In the genomic region with DNA sequence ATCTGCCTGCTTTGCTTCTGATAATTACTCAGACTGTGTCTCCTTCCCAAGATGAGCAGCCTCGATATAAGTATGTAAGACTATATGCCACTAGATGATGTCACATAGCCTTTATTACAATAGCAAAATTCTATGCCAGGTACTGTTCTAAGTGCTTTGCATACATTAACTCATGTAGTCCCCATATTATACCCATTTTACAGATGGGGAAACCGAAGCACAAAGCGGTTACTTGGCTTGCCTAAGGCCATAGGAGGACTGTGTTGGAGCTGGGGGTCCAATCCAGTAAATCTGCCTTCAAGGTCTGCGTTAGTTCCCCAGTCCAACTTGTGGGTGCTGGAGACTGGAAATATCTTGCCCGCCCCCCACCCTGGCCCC, we compare ENCODE assay signal across 1 cellular context.
TF ChIP-seq lines count a peak whose summit lies in the region.

No MANE protein-coding gene starts in this region.

TF ChIP-seq in SK-N-SH, 30 proteins besides CTCF, POLR2A, EP300 and RAD21 (continued from another document):
- TF ChIP-seq, protein P1, sequence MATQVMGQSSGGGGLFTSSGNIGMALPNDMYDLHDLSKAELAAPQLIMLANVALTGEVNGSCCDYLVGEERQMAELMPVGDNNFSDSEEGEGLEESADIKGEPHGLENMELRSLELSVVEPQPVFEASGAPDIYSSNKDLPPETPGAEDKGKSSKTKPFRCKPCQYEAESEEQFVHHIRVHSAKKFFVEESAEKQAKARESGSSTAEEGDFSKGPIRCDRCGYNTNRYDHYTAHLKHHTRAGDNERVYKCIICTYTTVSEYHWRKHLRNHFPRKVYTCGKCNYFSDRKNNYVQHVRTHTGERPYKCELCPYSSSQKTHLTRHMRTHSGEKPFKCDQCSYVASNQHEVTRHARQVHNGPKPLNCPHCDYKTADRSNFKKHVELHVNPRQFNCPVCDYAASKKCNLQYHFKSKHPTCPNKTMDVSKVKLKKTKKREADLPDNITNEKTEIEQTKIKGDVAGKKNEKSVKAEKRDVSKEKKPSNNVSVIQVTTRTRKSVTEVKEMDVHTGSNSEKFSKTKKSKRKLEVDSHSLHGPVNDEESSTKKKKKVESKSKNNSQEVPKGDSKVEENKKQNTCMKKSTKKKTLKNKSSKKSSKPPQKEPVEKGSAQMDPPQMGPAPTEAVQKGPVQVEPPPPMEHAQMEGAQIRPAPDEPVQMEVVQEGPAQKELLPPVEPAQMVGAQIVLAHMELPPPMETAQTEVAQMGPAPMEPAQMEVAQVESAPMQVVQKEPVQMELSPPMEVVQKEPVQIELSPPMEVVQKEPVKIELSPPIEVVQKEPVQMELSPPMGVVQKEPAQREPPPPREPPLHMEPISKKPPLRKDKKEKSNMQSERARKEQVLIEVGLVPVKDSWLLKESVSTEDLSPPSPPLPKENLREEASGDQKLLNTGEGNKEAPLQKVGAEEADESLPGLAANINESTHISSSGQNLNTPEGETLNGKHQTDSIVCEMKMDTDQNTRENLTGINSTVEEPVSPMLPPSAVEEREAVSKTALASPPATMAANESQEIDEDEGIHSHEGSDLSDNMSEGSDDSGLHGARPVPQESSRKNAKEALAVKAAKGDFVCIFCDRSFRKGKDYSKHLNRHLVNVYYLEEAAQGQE (IDR thresholded peaks at IDR 0.05; ENCODE audit: low read depth, low read length), result no peak
- no peak for TF ChIP-seq SIN3A (IDR thresholded peaks at IDR 0.05; ENCODE audit: borderline replicate concordance, low read depth, low read length)
- TF ChIP-seq TEAD4 (IDR thresholded peaks at IDR 0.05; ENCODE audit: borderline replicate concordance, insufficient read depth), result no peak
- TF ChIP-seq SMC3 (IDR thresholded peaks at IDR 0.05; ENCODE audit: low read depth, low read length), result no peak
- TF ChIP-seq MXI1 (IDR thresholded peaks at IDR 0.05; ENCODE audit: low read depth, low read length), result no peak
- TF ChIP-seq YY1 (IDR thresholded peaks at IDR 0.05; ENCODE audit: low read depth), result no peak
